10 cellular contexts compared by ENCODE assay signal in the genomic region with DNA sequence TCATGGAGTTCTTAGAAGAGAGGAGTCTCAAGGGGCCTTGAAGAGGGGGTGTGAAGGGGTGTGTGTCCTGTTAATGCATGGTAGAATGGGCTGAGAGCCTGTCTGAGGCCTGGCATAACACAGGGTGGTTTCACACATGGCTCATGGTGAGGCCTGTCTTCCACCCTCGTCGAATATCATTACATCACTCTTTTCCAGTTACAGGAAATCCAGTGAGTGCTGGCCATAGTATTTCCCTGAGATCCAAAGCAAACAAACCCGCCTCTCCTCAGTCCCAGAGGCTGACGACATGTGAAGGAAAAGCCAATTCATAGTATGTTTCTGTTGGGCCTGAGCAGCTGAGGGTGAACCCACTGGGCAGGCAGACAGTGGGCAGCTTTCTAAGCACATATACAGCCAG.
A peak's percentile ranks its signal among the peaks of the same experiment; 100 is the strongest.
DNase-seq lines count a peak whose midpoint lies in the region; ATAC-seq, FAIRE-seq and TF ChIP-seq lines count a peak whose summit lies in the region.
"Had no signal": no experiment of that assay in that cellular context is flagged by ENCODE, and none has a peak within 500 bp of the region (broad histone marks: within the 10 kb centered on the region; RNA-seq: fewer than 3 reads in every experiment).

No MANE protein-coding gene starts in this region.

- no peak for DNase-seq in Right ventricle myocardium inferior (ENCODE audit: missing footprints)
- no peak for DNase-seq in cardiac septum (ENCODE audit: low spot score)
- peak; percentile 90 for DNase-seq in bronchial epithelial cell (ENCODE audit: low read depth)
- peak; percentile 55 for DNase-seq in left lobe of liver (ENCODE audit: low spot score)
- no peak for DNase-seq in upper lobe of right lung
- DNase-seq in NCI-H1436 treated with DMSO at 0.1 percent for 48 hours (lab: John Stamatoyannopoulos, UW): no peak
- no peak for DNase-seq in GM19240 (ENCODE audit: insufficient read length, low spot score)
- DNase-seq: H9, nephron progenitor cell had no signal

- intact Hi-C loops in Right ventricle myocardium inferior (cut with DNase I) (no loop called here), cardiac septum (cut with DNase I) (no loop called here), upper lobe of right lung (cut with DNase I) (no loop called here)

- H3K4me3 ChIP-seq in bronchial epithelial cell (ENCODE audit: low read depth, low read length): no peak overlapping the region
- no peak overlapping the region for H3K4me3 ChIP-seq in upper lobe of right lung

- no peaks in the 10 kb centered on the region for H3K9me3 ChIP-seq in upper lobe of right lung

- TF ChIP-seq CTCF in bronchial epithelial cell (IDR thresholded peaks at IDR 0.05; ENCODE audit: insufficient read depth, low read length, severe bottlenecking) (no peak), upper lobe of right lung (IDR thresholded peaks at IDR 0.05) (no peak)

- H3K36me3 ChIP-seq in bronchial epithelial cell (ENCODE audit: control insufficient read depth, insufficient read depth, low read length): no peaks in the 10 kb centered on the region
- H3K36me3 ChIP-seq in upper lobe of right lung: no peaks in the 10 kb centered on the region

- FAIRE-seq in bronchial epithelial cell (lab: Jason Lieb, UNC): peak; percentile 58

- peak overlapping the region; percentile 15 for H3K27ac ChIP-seq in upper lobe of right lung

- ATAC-seq in Right ventricle myocardium inferior (peak; percentile 93), left lobe of liver (peak; percentile 74), upper lobe of right lung (peak; percentile 92), HG03460 (IDR thresholded peaks at IDR 0.05; ENCODE audit: unreplicated experiment) (no peak)

- H3K4me1 ChIP-seq in upper lobe of right lung: peaks cover 4% of the 10 kb centered on the region

- no peaks in the 10 kb centered on the region for H3K27me3 ChIP-seq in bronchial epithelial cell (ENCODE audit: control insufficient read depth, insufficient read depth, low read length)
- H3K27me3 ChIP-seq in upper lobe of right lung: no peaks in the 10 kb centered on the region

Comparison
In these comparisons a context has a peak if more than half of its experiments do, and no peak if none do; other contexts are left out.
1. DNase-seq: peak in bronchial epithelial cell (single experiment) and left lobe of liver (single experiment); none in Right ventricle myocardium inferior (single experiment), cardiac septum (single experiment), upper lobe of right lung (single experiment), NCI-H1436 treated with DMSO at 0.1 percent for 48 hours (single experiment) and GM19240 (single experiment).